Comparison of ENCODE assay signal across 8 cellular contexts in the genomic region with DNA sequence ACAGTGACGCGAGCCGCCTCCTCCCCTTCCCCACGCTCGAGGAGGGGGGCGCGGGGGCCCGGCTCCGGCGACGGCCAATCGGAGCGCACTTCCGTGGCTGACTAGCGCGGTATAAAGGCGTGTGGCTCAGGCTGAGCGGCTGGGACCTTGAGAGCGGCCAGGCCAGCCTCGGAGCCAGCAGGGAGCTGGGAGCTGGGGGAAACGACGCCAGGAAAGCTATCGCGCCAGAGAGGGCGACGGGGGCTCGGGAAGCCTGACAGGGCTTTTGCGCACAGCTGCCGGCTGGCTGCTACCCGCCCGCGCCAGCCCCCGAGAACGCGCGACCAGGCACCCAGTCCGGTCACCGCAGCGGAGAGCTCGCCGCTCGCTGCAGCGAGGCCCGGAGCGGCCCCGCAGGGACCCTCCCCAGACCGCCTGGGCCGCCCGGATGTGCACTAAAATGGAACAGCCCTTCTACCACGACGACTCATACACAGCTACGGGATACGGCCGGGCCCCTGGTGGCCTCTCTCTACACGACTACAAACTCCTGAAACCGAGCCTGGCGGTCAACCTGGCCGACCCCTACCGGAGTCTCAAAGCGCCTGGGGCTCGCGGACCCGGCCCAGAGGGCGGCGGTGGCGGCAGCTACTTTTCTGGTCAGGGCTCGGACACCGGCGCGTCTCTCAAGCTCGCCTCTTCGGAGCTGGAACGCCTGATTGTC. TPM values are rescaled to one million over a fixed set of nuclear protein-coding genes. Genes with fewer than 3 reads are reported as not detected.
DNase-seq lines count a peak whose midpoint lies in the region; ATAC-seq and TF ChIP-seq lines count a peak whose summit lies in the region.

A gene (plus strand): TSS at position 142 of the 703 bp plus-strand sequence. CDS start 286 bp downstream, at position 428.

- TF ChIP-seq CTCF in fibroblast of pulmonary artery (IDR thresholded peaks at IDR 0.05; ENCODE audit: low read length, missing control alignments), result no peak
- TF ChIP-seq CTCF in nephron (IDR thresholded peaks at IDR 0.05; ENCODE audit: unreplicated experiment in 3 of 3), result no peak

- H3K27me3 Mint-ChIP-seq in nephron (ENCODE audit: low read depth), result no peaks in the 10 kb centered on the region

- peaks cover 40% of the 10 kb centered on the region for H3K4me1 Mint-ChIP-seq in nephron

- H3K4me3 Mint-ChIP-seq in nephron, result peak within 1 kb of the TSS; percentile 94 to 98 (median 96)

- peak; percentile 30 for ATAC-seq in GM21529 (IDR thresholded peaks at IDR 0.05; ENCODE audit: unreplicated experiment)
- peak; percentile 33 for ATAC-seq in stimulated activated naive CD8-positive, alpha-beta T cell treated with anti-CD3 and anti-CD28 coated beads, Interleukin-15, Interleukin-2, amounts not matched to agents 100 U/mL and 50 U/mL, for 24 hours

- peak within 1 kb of the TSS; percentile 85 to 94 (median 88) for H3K27ac Mint-ChIP-seq in nephron

- no peaks in the 10 kb centered on the region for H3K9me3 Mint-ChIP-seq in nephron

- peak; percentile 86 for DNase-seq in DMS 273 treated with DMSO at 0.1 percent for 48 hours (lab: John Stamatoyannopoulos, UW)
- DNase-seq in M059J (ENCODE audit: low read depth), result peak; percentile 96
- DNase-seq in SHP77 treated with DMSO at 0.1 percent for 48 hours (lab: John Stamatoyannopoulos, UW), result peak; percentile 70
- DNase-seq in activated effector memory CD4-positive, alpha-beta T cell treated with anti-CD3 and anti-CD28 coated beads, Interleukin-2, amount 50 U/mL, for 16 hours, result peak; percentile 99
- peak; percentile 99 for DNase-seq in fibroblast of pulmonary artery (ENCODE audit: low read depth)
- DNase-seq in stimulated activated naive CD8-positive, alpha-beta T cell treated with anti-CD3 and anti-CD28 coated beads, Interleukin-15, Interleukin-2, amounts not matched to agents 100 U/mL and 50 U/mL, for 24 hours, result peak; percentile 98

- peak within 1 kb of the TSS; percentile 99 for H3K4me3 ChIP-seq in fibroblast of pulmonary artery (replicated peaks; ENCODE audit: low read depth, low read length)

- peaks cover 2% of the 10 kb centered on the region for H3K36me3 Mint-ChIP-seq in nephron (ENCODE audit: low read depth)

RNA-seq across cellular contexts. Expression of the gene that starts here (rescaled TPM):
- 68.3 and 92.5 TPM in 2 replicates for total RNA-seq in M059J (2014; rRNA removed; shearing (Covaris generic))

Comparison
In these comparisons a context has a peak if more than half of its experiments do, and no peak if none do; other contexts are left out.
1. Peak in every context shown above with its lines: DNase-seq, ATAC-seq and H3K4me3 ChIP-seq.